1 cellular context compared by ENCODE assay signal in genomic region chr17:48546187-48546923, GRCh38.
TF ChIP-seq lines count a peak whose summit lies in the region.

No MANE protein-coding gene starts in this region.

TF ChIP-seq in HepG2, 621 proteins besides CTCF, POLR2A, EP300 and RAD21:
- TF ChIP-seq ZNF263 (CRISPR knock-in tag; IDR thresholded peaks at IDR 0.05) (no peak), ELF1 (CRISPR knock-in tag; IDR thresholded peaks at IDR 0.05) (no peak), KLF13 (CRISPR knock-in tag; IDR thresholded peaks at IDR 0.05) (no peak), ZNF142 (CRISPR knock-in tag; IDR thresholded peaks at IDR 0.05) (no peak), MTF1 (CRISPR knock-in tag; IDR thresholded peaks at IDR 0.05) (no peak), ZFAT (CRISPR knock-in tag; conservative IDR thresholded peaks at IDR 0.05) (no peak), NR2F1 (CRISPR knock-in tag; IDR thresholded peaks at IDR 0.05) (no peak)
- TF ChIP-seq, protein P1, sequence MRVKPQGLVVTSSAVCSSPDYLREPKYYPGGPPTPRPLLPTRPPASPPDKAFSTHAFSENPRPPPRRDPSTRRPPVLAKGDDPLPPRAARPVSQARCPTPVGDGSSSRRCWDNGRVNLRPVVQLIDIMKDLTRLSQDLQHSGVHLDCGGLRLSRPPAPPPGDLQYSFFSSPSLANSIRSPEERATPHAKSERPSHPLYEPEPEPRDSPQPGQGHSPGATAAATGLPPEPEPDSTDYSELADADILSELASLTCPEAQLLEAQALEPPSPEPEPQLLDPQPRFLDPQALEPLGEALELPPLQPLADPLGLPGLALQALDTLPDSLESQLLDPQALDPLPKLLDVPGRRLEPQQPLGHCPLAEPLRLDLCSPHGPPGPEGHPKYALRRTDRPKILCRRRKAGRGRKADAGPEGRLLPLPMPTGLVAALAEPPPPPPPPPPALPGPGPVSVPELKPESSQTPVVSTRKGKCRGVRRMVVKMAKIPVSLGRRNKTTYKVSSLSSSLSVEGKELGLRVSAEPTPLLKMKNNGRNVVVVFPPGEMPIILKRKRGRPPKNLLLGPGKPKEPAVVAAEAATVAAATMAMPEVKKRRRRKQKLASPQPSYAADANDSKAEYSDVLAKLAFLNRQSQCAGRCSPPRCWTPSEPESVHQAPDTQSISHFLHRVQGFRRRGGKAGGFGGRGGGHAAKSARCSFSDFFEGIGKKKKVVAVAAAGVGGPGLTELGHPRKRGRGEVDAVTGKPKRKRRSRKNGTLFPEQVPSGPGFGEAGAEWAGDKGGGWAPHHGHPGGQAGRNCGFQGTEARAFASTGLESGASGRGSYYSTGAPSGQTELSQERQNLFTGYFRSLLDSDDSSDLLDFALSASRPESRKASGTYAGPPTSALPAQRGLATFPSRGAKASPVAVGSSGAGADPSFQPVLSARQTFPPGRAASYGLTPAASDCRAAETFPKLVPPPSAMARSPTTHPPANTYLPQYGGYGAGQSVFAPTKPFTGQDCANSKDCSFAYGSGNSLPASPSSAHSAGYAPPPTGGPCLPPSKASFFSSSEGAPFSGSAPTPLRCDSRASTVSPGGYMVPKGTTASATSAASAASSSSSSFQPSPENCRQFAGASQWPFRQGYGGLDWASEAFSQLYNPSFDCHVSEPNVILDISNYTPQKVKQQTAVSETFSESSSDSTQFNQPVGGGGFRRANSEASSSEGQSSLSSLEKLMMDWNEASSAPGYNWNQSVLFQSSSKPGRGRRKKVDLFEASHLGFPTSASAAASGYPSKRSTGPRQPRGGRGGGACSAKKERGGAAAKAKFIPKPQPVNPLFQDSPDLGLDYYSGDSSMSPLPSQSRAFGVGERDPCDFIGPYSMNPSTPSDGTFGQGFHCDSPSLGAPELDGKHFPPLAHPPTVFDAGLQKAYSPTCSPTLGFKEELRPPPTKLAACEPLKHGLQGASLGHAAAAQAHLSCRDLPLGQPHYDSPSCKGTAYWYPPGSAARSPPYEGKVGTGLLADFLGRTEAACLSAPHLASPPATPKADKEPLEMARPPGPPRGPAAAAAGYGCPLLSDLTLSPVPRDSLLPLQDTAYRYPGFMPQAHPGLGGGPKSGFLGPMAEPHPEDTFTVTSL (CRISPR knock-in tag; IDR thresholded peaks at IDR 0.05; ENCODE audit: borderline replicate concordance): no peak
